Comparison of ENCODE assay signal across 8 cellular contexts in the genomic region with DNA sequence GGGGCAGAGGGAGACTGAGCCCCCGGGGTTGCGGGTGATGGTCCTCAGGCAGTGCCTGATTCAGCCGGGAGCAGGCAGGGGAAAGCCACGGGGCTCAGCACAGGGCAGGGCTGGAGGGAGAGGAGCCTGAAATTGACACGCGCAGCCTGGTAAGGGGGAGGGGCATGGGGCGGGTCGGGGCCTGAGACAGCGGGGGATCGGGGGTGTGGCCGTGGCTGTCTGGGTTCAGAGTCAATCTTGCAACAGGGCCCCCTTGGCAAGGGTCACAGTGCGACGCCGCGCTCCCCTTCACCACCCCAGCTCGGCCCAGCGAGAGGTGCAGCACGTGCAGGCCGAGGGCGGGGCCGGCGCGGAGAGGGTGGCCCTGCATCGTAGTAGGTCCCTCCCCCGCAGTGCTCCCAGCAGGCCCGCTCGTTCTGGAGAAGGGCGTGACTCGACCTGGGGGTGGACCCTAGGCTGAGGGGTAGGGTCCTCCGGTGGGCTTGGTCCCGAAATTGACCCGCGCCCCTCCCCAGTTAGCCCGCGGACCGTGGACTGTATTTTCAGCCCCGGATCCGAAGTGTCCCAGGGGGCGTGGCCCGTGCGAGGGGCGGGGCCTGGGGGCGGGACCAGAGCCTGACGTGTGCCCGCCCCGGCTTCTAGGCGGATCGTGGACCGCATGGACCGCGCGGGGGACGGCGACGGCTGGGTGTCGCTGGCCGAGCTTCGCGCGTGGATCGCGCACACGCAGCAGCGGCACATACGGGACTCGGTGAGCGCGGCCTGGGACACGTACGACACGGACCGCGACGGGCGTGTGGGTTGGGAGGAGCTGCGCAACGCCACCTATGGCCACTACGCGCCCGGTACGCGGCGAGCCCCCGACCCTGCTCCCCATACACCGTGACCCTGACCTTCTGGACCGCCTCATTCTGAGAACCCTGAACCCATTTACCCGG. TPM values are rescaled to one million over a fixed set of nuclear protein-coding genes. Genes with fewer than 3 reads are reported as not detected.
DNase-seq lines count a peak whose midpoint lies in the region; ATAC-seq and TF ChIP-seq lines count a peak whose summit lies in the region.

No MANE protein-coding gene starts in this region.

- DNase-seq in CD4-positive, alpha-beta T cell: peak; percentile 72 to 88 (median 80)
- DNase-seq in GM20000 (ENCODE audit: low spot score) (peak; percentile 87), T-helper 22 cell (ENCODE audit: low read depth) (peak; percentile 70), astrocyte of the cerebellum (ENCODE audit: low read depth) (no peak)
- peak; percentile 63 to 78 for DNase-seq in stimulated activated CD4-positive, alpha-beta T cell treated with anti-CD3 and anti-CD28 coated beads, Interleukin-12 subunit alpha, Interleukin-12 subunit beta, amount 100 ng/mL, for 24 hours (ENCODE audit: low read depth in 2 of 2)

- H3K4me3 ChIP-seq in astrocyte of the cerebellum (ENCODE audit: low read depth, low read length) (peak overlapping the region; percentile 53), iPS-18a (ENCODE audit: low read length) (peak overlapping the region; percentile 73)

- H3K9me3 ChIP-seq in CD4-positive, alpha-beta T cell (ENCODE audit: control insufficient read depth, low read length): no peaks in the 10 kb centered on the region
- no peaks in the 10 kb centered on the region for H3K9me3 ChIP-seq in iPS-18a (ENCODE audit: control insufficient read depth, low read depth, low read length)

- H3K27ac ChIP-seq in CD4-positive, alpha-beta T cell (ENCODE audit: low read depth, low read length): no peak overlapping the region
- H3K27ac ChIP-seq in iPS-18a (ENCODE audit: low read length): no peak overlapping the region

- no peak overlapping the region for H3K9ac ChIP-seq in iPS-18a (ENCODE audit: low read length)

- peak overlapping the region; percentile 71 for H3K27ac Mint-ChIP-seq in CD4-positive, alpha-beta T cell

- H3K27me3 Mint-ChIP-seq in CD4-positive, alpha-beta T cell: no peaks in the 10 kb centered on the region

- in situ Hi-C loops in astrocyte of the cerebellum (cut with HindIII; ENCODE audit: low sequenced_read_pairs): no loop called here

- no peaks in the 10 kb centered on the region for H3K9me3 Mint-ChIP-seq in CD4-positive, alpha-beta T cell

- no peaks in the 10 kb centered on the region for H3K36me3 ChIP-seq in iPS-18a (ENCODE audit: control insufficient read depth, low read depth, low read length)

- H3K4me3 Mint-ChIP-seq in CD4-positive, alpha-beta T cell: peak overlapping the region; percentile 93

- ATAC-seq in CD4-positive, alpha-beta T cell (ENCODE audit: poor library complexity): peak; percentile 91
- no peak for ATAC-seq in HG02610 (IDR thresholded peaks at IDR 0.05; ENCODE audit: unreplicated experiment)

- peak; percentile 38 for TF ChIP-seq CTCF in CD4-positive, alpha-beta T cell (IDR thresholded peaks at IDR 0.05)
- peak; percentile 14 for TF ChIP-seq CTCF in GM20000 (IDR thresholded peaks at IDR 0.05; ENCODE audit: extremely low read depth, missing control alignments)
- TF ChIP-seq CTCF in LNCAP (IDR thresholded peaks at IDR 0.05): peak; percentile 50
- TF ChIP-seq CTCF in astrocyte of the cerebellum (IDR thresholded peaks at IDR 0.05; ENCODE audit: low read depth, low read length, missing control alignments): peak; percentile 36

- intact Hi-C loops in CD4-positive, alpha-beta T cell (cut with DNase I, micrococcal nuclease): loop anchor here in 1 of 2 experiments (1.0 kb wide), 1 partner anchor 34 kb away; no protein-coding TSS in a partner anchor

- no peaks in the 10 kb centered on the region for H3K27me3 ChIP-seq in CD4-positive, alpha-beta T cell (ENCODE audit: control insufficient read depth, insufficient read depth, low read length)
- H3K27me3 ChIP-seq in iPS-18a (ENCODE audit: control insufficient read depth, insufficient read depth, low read length): peaks cover 10% of the 10 kb centered on the region

- POLR2A ChIA-PET in CD4-positive, alpha-beta T cell (lab: Charles Lee): interaction anchor here (0.6 to 3.1 kb wide), 19 partner anchors 13 to 344 kb away, joined by 3 to 19 read pairs (median 4); a partner anchor contains a TSS

- H3K4me1 ChIP-seq in iPS-18a (ENCODE audit: control insufficient read depth, low read depth, low read length): peaks cover 5% of the 10 kb centered on the region

- H3K4me1 Mint-ChIP-seq in CD4-positive, alpha-beta T cell (ENCODE audit: low read depth): peaks cover 27% of the 10 kb centered on the region

- H3K36me3 Mint-ChIP-seq in CD4-positive, alpha-beta T cell (ENCODE audit: low read depth): no peaks in the 10 kb centered on the region

- CTCF ChIA-PET in CD4-positive, alpha-beta T cell (lab: Charles Lee): interaction anchor here (1.0 to 4.3 kb wide), 9 partner anchors 13 to 107 kb away, joined by 3 to 31 read pairs (median 5); a partner anchor contains a TSS

RNA-seq across cellular contexts. Expression of a gene that starts 6.0 kb away (rescaled TPM):
- 1 to 10 TPM; 4.8 to 7.8 TPM for total RNA-seq in CD4-positive, alpha-beta T cell

RNA-seq across cellular contexts. Expression of a gene that starts 21.4 kb away (rescaled TPM):
- total RNA-seq in CD4-positive, alpha-beta T cell: 10 to 100 TPM; 50.2 to 52.5 TPM

RNA-seq across cellular contexts. Expression of a gene that starts 37.6 kb away (rescaled TPM):
- 1,000 to 10,000 TPM; 2,912 to 3,041 TPM for total RNA-seq in CD4-positive, alpha-beta T cell

RNA-seq across cellular contexts. Expression of a gene that starts 46.4 kb away (rescaled TPM):
- total RNA-seq in CD4-positive, alpha-beta T cell: 1,000 to 10,000 TPM; 5,328 to 5,481 TPM

RNA-seq across cellular contexts. Expression of a gene that starts 46.5 kb away (rescaled TPM):
- total RNA-seq in CD4-positive, alpha-beta T cell: 100 to 1,000 TPM; 202 to 203 TPM
